ENCODE assay signal across 1 cellular context in the genomic region with DNA sequence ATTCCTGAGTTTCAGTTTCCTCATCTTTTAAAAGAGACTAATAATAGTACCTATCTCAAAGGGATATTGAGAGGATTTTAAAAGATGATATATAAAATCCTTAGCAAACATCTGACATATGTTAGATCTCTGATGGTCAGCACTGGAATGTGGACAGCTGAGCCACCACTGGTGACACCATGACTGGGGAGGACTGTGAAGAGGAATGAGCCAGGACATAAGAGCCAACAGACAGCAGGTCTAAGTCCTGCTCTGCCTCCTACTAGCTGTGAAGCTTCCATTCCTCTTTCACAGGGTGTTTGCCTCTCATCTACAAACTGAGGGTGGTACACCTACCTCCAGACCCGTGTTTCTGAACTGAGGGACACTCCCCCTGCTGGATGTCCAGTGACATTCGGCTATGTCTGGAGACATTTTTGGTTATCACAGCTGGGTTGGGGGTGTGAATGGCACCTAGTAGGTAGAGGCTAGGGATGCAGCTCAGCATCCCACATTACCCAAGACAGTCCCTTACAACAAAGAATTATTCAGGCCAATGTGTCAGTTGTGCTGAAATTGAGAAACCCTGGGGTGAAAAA.
TF ChIP-seq lines count a peak whose summit lies in the region.

No MANE protein-coding gene starts in this region.

TF ChIP-seq in H1, 55 proteins besides CTCF, POLR2A, EP300 and RAD21 (continued from another document):
- no peak for TF ChIP-seq GABPA (IDR thresholded peaks at IDR 0.05; ENCODE audit: borderline replicate concordance, insufficient read depth, low read length)
- TF ChIP-seq TBP (IDR thresholded peaks at IDR 0.05; ENCODE audit: low read depth, low read length), result no peak
- TF ChIP-seq BCL11A (IDR thresholded peaks at IDR 0.05; ENCODE audit: low read depth in 2 of 2, low read length in 2 of 2), result no peak
- TF ChIP-seq CHD1 (IDR thresholded peaks at IDR 0.05; ENCODE audit: low read depth, low read length), result no peak
- no peak for TF ChIP-seq ZNF274 (IDR thresholded peaks at IDR 0.05; ENCODE audit: borderline replicate concordance, extremely low read depth, low read length)
- no peak for TF ChIP-seq CHD2 (IDR thresholded peaks at IDR 0.05; ENCODE audit: low read length)
- no peak for TF ChIP-seq RFX5 (IDR thresholded peaks at IDR 0.05; ENCODE audit: borderline replicate concordance, low read depth, low read length)
- no peak for TF ChIP-seq USF2 (IDR thresholded peaks at IDR 0.05; ENCODE audit: low read length)
